1 cellular context compared by ENCODE assay signal in genomic region chrX:12985336-12985735, GRCh38.
TF ChIP-seq lines count a peak whose summit lies in the region.

No MANE protein-coding gene starts in this region.

TF ChIP-seq in IMR-90, 13 proteins besides CTCF, POLR2A, EP300 and RAD21:
- TF ChIP-seq USF2 (IDR thresholded peaks at IDR 0.05; ENCODE audit: low read depth, low read length) (no peak), ELK1 (IDR thresholded peaks at IDR 0.05; ENCODE audit: borderline replicate concordance, low read depth, low read length) (no peak), MAFK (IDR thresholded peaks at IDR 0.05; ENCODE audit: low read depth, low read length) (no peak), MXI1 (IDR thresholded peaks at IDR 0.05; ENCODE audit: borderline replicate concordance, low read depth, low read length) (no peak), BHLHE40 (IDR thresholded peaks at IDR 0.05; ENCODE audit: low read depth, low read length) (no peak), CHD1 (IDR thresholded peaks at IDR 0.05; ENCODE audit: low read depth, low read length) (no peak), FOS (IDR thresholded peaks at IDR 0.05; ENCODE audit: low read depth, low read length) (no peak), CEBPB (IDR thresholded peaks at IDR 0.05; ENCODE audit: low read depth, low read length) (no peak), SMC3 (IDR thresholded peaks at IDR 0.05; ENCODE audit: low read depth, low read length) (no peak), NFE2L2 (IDR thresholded peaks at IDR 0.05; ENCODE audit: low read depth, low read length) (no peak), RCOR1 (IDR thresholded peaks at IDR 0.05; ENCODE audit: insufficient replicate concordance, low read length) (no peak), RFX5 (IDR thresholded peaks at IDR 0.05; ENCODE audit: low read depth, low read length) (no peak), MAZ (IDR thresholded peaks at IDR 0.05; ENCODE audit: borderline replicate concordance, low read depth, low read length) (no peak)
TF ChIP-seq in IMR-90: peak in this region for 0.
